8 cellular contexts compared by ENCODE assay signal in genomic region chrX:45851434-45851991, GRCh38.
DNase-seq lines count a peak whose midpoint lies in the region; ATAC-seq and TF ChIP-seq lines count a peak whose summit lies in the region.

No MANE protein-coding gene starts in this region.

- H3K9ac ChIP-seq in liver (ENCODE audit: low read depth in 1 of 2, low read length in 2 of 2), result no peak overlapping the region

- H3K27ac ChIP-seq in breast epithelium (peak overlapping the region; percentile 45 to 57), liver (ENCODE audit: low read depth in 1 of 2, low read length in 2 of 2) (no peak overlapping the region)

- ATAC-seq in GM19397 (IDR thresholded peaks at IDR 0.05; ENCODE audit: unreplicated experiment), result no peak
- ATAC-seq in HG02970 (IDR thresholded peaks at IDR 0.05; ENCODE audit: low FRiP score, unreplicated experiment), result no peak

- H3K27me3 ChIP-seq in breast epithelium, result peaks cover 0 to 45% of the 10 kb centered on the region in 2 donors
- H3K27me3 ChIP-seq in liver (ENCODE audit: control insufficient read depth in 4 of 4, insufficient read depth in 4 of 4, low read length in 3 of 4), result peaks cover 0 to 5% (median 0%) of the 10 kb centered on the region in 4 donors

- intact Hi-C loops in breast epithelium (cut with DNase I; ENCODE audit: low total_unique reads), result no loop called here

- H3K36me3 ChIP-seq in breast epithelium (no peaks in the 10 kb centered on the region), liver (ENCODE audit: control insufficient read depth in 4 of 4, insufficient read depth in 3 of 4, low read depth in 1 of 4, low read length in 3 of 4) (no peaks in the 10 kb centered on the region)

- H3K9me3 ChIP-seq in breast epithelium (no peaks in the 10 kb centered on the region), liver (ENCODE audit: control insufficient read depth in 4 of 4, low read length in 3 of 4) (no peaks in the 10 kb centered on the region)

- H3K4me1 ChIP-seq in breast epithelium (no peaks in the 10 kb centered on the region), liver (ENCODE audit: control insufficient read depth in 4 of 4, insufficient read depth in 4 of 4, low read length in 3 of 4) (peaks cover 6 to 19% (median 12%) of the 10 kb centered on the region in 4 donors)

- no peak for TF ChIP-seq POLR2A in breast epithelium (IDR thresholded peaks at IDR 0.05)

- in situ Hi-C loops in ACHN (cut with HindIII; ENCODE audit: low pct_ligation_motif_present, low pct_unique_long_range_greater_than_20kb, low sequenced_read_pairs), result no loop called here

- H3K4me3 ChIP-seq in breast epithelium, result peak overlapping the region; percentile 48 to 71 (median 63)
- peak overlapping the region in 2 of 3 donors; percentile 49 to 56 for H3K4me3 ChIP-seq in liver (ENCODE audit: low read depth in 1 of 3, low read length in 3 of 3)

- TF ChIP-seq CTCF in breast epithelium (IDR thresholded peaks at IDR 0.05) (no peak), liver (IDR thresholded peaks at IDR 0.05; ENCODE audit: low read depth, low read length, missing input control) (no peak)

- 1% methylated on average over 53 of the region's 53 CpGs for WGBS in liver

- DNase-seq in ACHN, result peak; percentile 59
- peak; percentile 66 for DNase-seq in HT-29 (ENCODE audit: low spot score)
- DNase-seq in T-helper 22 cell (ENCODE audit: low read depth), result peak; percentile 36
- no peak for DNase-seq in breast epithelium (ENCODE audit: low spot score in 2 of 2)
- DNase-seq in stimulated activated CD4-positive, alpha-beta T cell treated with anti-CD3 and anti-CD28 coated beads, Interleukin-4, amount 100 ng/mL, for 48 hours (ENCODE audit: low read depth in 2 of 2), result peak; percentile 52 to 59

- TF ChIP-seq RAD21 in liver (IDR thresholded peaks at IDR 0.05), result no peak

TF ChIP-seq in liver, 16 proteins besides CTCF, POLR2A, EP300 and RAD21:
- TF ChIP-seq REST (IDR thresholded peaks at IDR 0.05), result no peak
- no peak for TF ChIP-seq FOXA1 (IDR thresholded peaks at IDR 0.05)
- no peak for TF ChIP-seq HNF4G (IDR thresholded peaks at IDR 0.05)
- no peak for TF ChIP-seq SP1 (IDR thresholded peaks at IDR 0.05)
- TF ChIP-seq EGR1 (IDR thresholded peaks at IDR 0.05; ENCODE audit: low read depth in 2 of 2), result no peak
- no peak for TF ChIP-seq RXRA (IDR thresholded peaks at IDR 0.05)
- TF ChIP-seq NR2F2 (IDR thresholded peaks at IDR 0.05), result no peak
- TF ChIP-seq FOXA2 (IDR thresholded peaks at IDR 0.05), result no peak
- no peak for TF ChIP-seq MAX (IDR thresholded peaks at IDR 0.05)
- TF ChIP-seq JUND (IDR thresholded peaks at IDR 0.05), result no peak
- no peak for TF ChIP-seq TAF1 (conservative IDR thresholded peaks at IDR 0.05)
- TF ChIP-seq YY1 (IDR thresholded peaks at IDR 0.05), result no peak
- no peak for TF ChIP-seq ZBTB33 (IDR thresholded peaks at IDR 0.05)
- no peak for TF ChIP-seq HNF4A (conservative IDR thresholded peaks at IDR 0.05)
- no peak for TF ChIP-seq GABPA (IDR thresholded peaks at IDR 0.05 in 1 of 2, conservative IDR thresholded peaks at IDR 0.05 in 1 of 2)
- TF ChIP-seq ATF3 (IDR thresholded peaks at IDR 0.05), result no peak

Comparison
In these comparisons a context has a peak if more than half of its experiments do, and no peak if none do; other contexts are left out.
1. DNase-seq: peak in ACHN (single experiment), HT-29 (single experiment), T-helper 22 cell (single experiment) and stimulated activated CD4-positive, alpha-beta T cell treated with anti-CD3 and anti-CD28 coated beads, Interleukin-4, amount 100 ng/mL, for 48 hours (2 of 2); none in breast epithelium (0 of 2).
2. H3K27ac ChIP-seq: peak in breast epithelium (2 of 2); none in liver (0 of 2).